1 cellular context compared by ENCODE assay signal in the genomic region with DNA sequence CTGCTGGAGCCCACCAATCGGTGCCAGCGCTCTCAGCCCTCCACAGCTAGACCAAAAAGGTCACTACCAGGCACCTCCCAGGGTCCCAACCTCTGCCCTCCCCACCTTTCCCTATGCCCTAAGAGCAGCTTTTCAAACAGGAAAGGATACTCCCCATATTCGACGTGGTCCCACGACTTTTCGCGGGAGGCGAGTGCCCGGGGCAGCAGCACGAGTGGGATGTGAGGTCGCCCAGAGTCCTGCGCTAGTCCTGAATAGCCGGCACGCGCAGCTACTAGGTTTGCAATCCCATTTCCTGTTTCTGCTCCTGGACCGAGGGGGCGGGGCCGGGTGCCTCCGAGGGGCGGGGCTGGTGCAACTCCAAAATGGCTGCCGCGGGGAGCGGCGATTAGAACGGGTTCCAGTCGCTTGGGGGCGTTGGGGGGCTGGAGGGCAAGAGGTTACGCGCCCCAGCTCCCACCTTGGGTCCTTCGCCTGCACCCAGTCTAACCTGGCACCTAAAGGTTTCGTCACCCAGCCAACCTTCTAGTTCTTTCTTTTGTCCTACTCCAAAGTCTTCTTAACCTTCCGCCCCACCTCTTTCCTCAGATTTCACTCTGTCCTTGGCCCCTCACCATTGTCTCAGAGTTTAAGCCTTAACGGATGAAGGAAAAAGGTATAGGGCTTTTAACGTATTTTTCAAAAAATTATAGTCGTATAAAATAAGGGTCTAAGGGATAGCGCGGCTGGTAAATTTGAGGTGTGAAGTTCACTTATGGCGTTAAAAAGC.
TF ChIP-seq lines count a peak whose summit lies in the region.

No MANE protein-coding gene starts in this region.

TF ChIP-seq in SK-N-SH treated with all-trans-retinoic acid at 6 μM for 48 hours, 23 proteins besides CTCF, POLR2A, EP300 and RAD21 (continued from another document):
- TF ChIP-seq, protein P1, sequence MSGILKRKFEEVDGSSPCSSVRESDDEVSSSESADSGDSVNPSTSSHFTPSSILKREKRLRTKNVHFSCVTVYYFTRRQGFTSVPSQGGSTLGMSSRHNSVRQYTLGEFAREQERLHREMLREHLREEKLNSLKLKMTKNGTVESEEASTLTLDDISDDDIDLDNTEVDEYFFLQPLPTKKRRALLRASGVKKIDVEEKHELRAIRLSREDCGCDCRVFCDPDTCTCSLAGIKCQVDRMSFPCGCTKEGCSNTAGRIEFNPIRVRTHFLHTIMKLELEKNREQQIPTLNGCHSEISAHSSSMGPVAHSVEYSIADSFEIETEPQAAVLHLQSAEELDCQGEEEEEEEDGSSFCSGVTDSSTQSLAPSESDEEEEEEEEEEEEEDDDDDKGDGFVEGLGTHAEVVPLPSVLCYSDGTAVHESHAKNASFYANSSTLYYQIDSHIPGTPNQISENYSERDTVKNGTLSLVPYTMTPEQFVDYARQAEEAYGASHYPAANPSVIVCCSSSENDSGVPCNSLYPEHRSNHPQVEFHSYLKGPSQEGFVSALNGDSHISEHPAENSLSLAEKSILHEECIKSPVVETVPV (CRISPR knock-in tag; IDR thresholded peaks at IDR 0.05), result no peak
TF ChIP-seq in SK-N-SH treated with all-trans-retinoic acid at 6 μM for 48 hours: peak in this region for 0.
